10 cellular contexts compared by ENCODE assay signal in the genomic region with DNA sequence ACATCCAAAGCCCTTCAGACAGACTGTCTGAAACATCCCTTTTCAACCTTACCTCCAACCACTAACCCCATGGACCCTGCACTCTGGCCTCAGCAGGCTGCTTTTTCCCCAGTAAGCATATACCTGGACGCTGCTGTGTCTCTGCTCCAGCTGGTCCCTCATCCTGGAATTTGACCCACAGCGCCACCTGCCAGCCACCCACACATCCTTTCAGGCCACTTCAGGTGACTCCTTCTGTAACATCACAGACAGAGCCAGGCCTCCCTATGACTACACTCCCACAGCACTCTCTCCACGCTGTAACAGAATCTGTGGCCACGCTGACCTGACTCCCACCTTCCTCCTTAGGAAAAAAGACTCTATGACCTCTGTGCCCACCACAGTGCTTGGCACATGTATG. TPM values are rescaled to one million over a fixed set of nuclear protein-coding genes. Genes with fewer than 3 reads are reported as not detected.
DNase-seq lines count a peak whose midpoint lies in the region; ATAC-seq, FAIRE-seq and TF ChIP-seq lines count a peak whose summit lies in the region.
"Had no signal": no experiment of that assay in that cellular context is flagged by ENCODE, and none has a peak within 500 bp of the region (broad histone marks: within the 10 kb centered on the region; RNA-seq: fewer than 3 reads in every experiment).

No MANE protein-coding gene starts in this region.

- H3K36me3 ChIP-seq in keratinocyte (ENCODE audit: control insufficient read depth in 2 of 2, extremely low read depth in 1 of 2, insufficient read depth in 2 of 2, low read length in 2 of 2), result peaks cover 5 to 28% of the 10 kb centered on the region in 2 experiments

- peak overlapping the region; percentile 94 for H3K4me2 ChIP-seq in keratinocyte (ENCODE audit: control insufficient read depth, extremely low read depth, insufficient read depth, low read depth, low read length)

- no peak overlapping the region for H2AFZ ChIP-seq in keratinocyte (ENCODE audit: control insufficient read depth, low read length)

- dilution Hi-C loops in keratinocyte (cut with MboI; ENCODE audit: extremely low pct_ligation_motif_present, low sequenced_read_pairs), result no loop called here

- peaks cover 21% of the 10 kb centered on the region for H3K9me1 ChIP-seq in keratinocyte (ENCODE audit: control insufficient read depth, extremely low read depth, insufficient read depth, low read length)

- peak overlapping the region; percentile 64 for H3K27ac ChIP-seq in keratinocyte (ENCODE audit: control insufficient read depth, insufficient read depth, low read length)

- H3K4me3 ChIP-seq in keratinocyte (ENCODE audit: control insufficient read depth in 2 of 3, extremely low read depth in 1 of 3, insufficient read depth in 2 of 3, low read depth in 1 of 3, low read length in 3 of 3), result peak overlapping the region in 1 of 3 experiments; percentile 8

- peak; percentile 3 for DNase-seq in stimulated activated naive CD4-positive, alpha-beta T cell treated with Interleukin-2 at 50 U/mL for 16 hours (lab: John Stamatoyannopoulos, UW)
- DNase-seq in stimulated activated naive CD4-positive, alpha-beta T cell (lab: John Stamatoyannopoulos, UW), result no peak
- DNase-seq in activated CD8-positive, alpha-beta memory T cell treated with anti-CD3 and anti-CD28 coated beads, Interleukin-2, amount 50 U/mL, for 4 hours, result peak; percentile 14
- DNase-seq in keratinocyte (ENCODE audit: low read depth, low spot score) (no peak), NCI-H2107 treated with DMSO at 0.1 percent for 48 hours (lab: John Stamatoyannopoulos, UW; ENCODE audit: unreplicated experiment) (no peak), cortex of kidney (lab: John Stamatoyannopoulos, UW) (no peak)
- no peak for DNase-seq in stimulated activated CD4-positive, alpha-beta T cell treated with anti-CD3 and anti-CD28 coated beads, Interleukin-15, amount 100 ng/mL, for 24 hours
- DNase-seq: NCI-H1417 treated with DMSO at 0.1 percent for 48 hours had no signal

- H3K4me1 ChIP-seq in keratinocyte (ENCODE audit: control insufficient read depth, extremely low read depth, insufficient read depth, low read length), result peaks cover 59% of the 10 kb centered on the region

- peak in 2 of 3 experiments; percentile 27 to 33 for TF ChIP-seq CTCF in keratinocyte (optimal IDR thresholded peaks at IDR 0.05 in 1 of 3, IDR thresholded peaks at IDR 0.05 in 1 of 3, conservative IDR thresholded peaks at IDR 0.05 in 1 of 3; ENCODE audit: extremely low read depth in 1 of 3, insufficient read depth in 2 of 3, low read length in 3 of 3)

- no peaks in the 10 kb centered on the region for H3K27me3 ChIP-seq in keratinocyte (ENCODE audit: control insufficient read depth, extremely low read depth, insufficient read depth, low read length)
- H3K27me3 ChIP-seq: dorsolateral prefrontal cortex had no signal

- peaks cover 74% of the 10 kb centered on the region for H3K79me2 ChIP-seq in keratinocyte (ENCODE audit: control insufficient read depth, insufficient read depth, low read length)

- no peaks in the 10 kb centered on the region for H3K9me3 ChIP-seq in keratinocyte (ENCODE audit: control insufficient read depth, low read depth, low read length)

- FAIRE-seq in keratinocyte (lab: Jason Lieb, UNC), result no peak

- no peak for ATAC-seq in HG03135 (IDR thresholded peaks at IDR 0.05; ENCODE audit: unreplicated experiment)

- H3K9ac ChIP-seq in keratinocyte (ENCODE audit: control insufficient read depth, extremely low read depth, insufficient read depth, low read length), result no peak overlapping the region

- H4K20me1 ChIP-seq in keratinocyte (ENCODE audit: control insufficient read depth, extremely low read depth, insufficient read depth, low read length), result peaks cover 40% of the 10 kb centered on the region

RNA-seq across cellular contexts. Expression of gene MGAT1, which starts 3.4 kb away (rescaled TPM):
- polyA plus RNA-seq in keratinocyte, result 80.3 to 108 TPM (median 98.3 TPM) in 3 replicates
- 26.7 TPM for polyA plus RNA-seq in keratinocyte (2011; ENCODE audit: low read depth)
- 61.8 and 99.8 TPM in 2 replicates for polyA plus RNA-seq in keratinocyte (2011; cell fraction: cytosol; rRNA removed)
- polyA plus RNA-seq in keratinocyte (2011; cell fraction: nucleus; rRNA removed), result 153 and 202 TPM in 2 replicates
- polyA plus RNA-seq in keratinocyte (2012; ENCODE audit: low replicate concordance), result 76.8 and 135 TPM in 2 replicates
- polyA minus RNA-seq in keratinocyte, result 84.1 to 143 TPM (median 114 TPM) in 3 replicates
- 238 TPM for polyA minus RNA-seq in keratinocyte (2011; cell fraction: cytosol; rRNA and poly(A)+ RNA removed)
- 208 and 223 TPM in 2 replicates for polyA minus RNA-seq in keratinocyte (2011; cell fraction: nucleus; rRNA and poly(A)+ RNA removed)

RNA-seq across cellular contexts. Expression of gene OR2Y1, which starts 59.3 kb away (rescaled TPM):
- polyA plus RNA-seq in keratinocyte, result not detected in 3 replicates
- polyA plus RNA-seq in keratinocyte (2011; ENCODE audit: low read depth), result not detected
- not detected in 2 replicates for polyA plus RNA-seq in keratinocyte (2011; cell fraction: cytosol; rRNA removed)
- not detected in 2 replicates for polyA plus RNA-seq in keratinocyte (2011; cell fraction: nucleus; rRNA removed)
- polyA plus RNA-seq in keratinocyte (2012; ENCODE audit: low replicate concordance), result not detected in 2 replicates
- polyA minus RNA-seq in keratinocyte, result not detected in 3 replicates
- polyA minus RNA-seq in keratinocyte (2011; cell fraction: cytosol; rRNA and poly(A)+ RNA removed), result not detected
- not detected in 2 replicates for polyA minus RNA-seq in keratinocyte (2011; cell fraction: nucleus; rRNA and poly(A)+ RNA removed)

Comparison
In these comparisons a context has a peak if more than half of its experiments do, and no peak if none do; other contexts are left out.
1. DNase-seq: peak in stimulated activated naive CD4-positive, alpha-beta T cell treated with Interleukin-2 at 50 U/mL for 16 hours (single experiment) and activated CD8-positive, alpha-beta memory T cell treated with anti-CD3 and anti-CD28 coated beads, Interleukin-2, amount 50 U/mL, for 4 hours (single experiment); none in stimulated activated naive CD4-positive, alpha-beta T cell (0 of 6), keratinocyte (single experiment), stimulated activated CD4-positive, alpha-beta T cell treated with anti-CD3 and anti-CD28 coated beads, Interleukin-15, amount 100 ng/mL, for 24 hours (single experiment), NCI-H2107 treated with DMSO at 0.1 percent for 48 hours (single experiment) and cortex of kidney (single experiment).